In the genomic region with DNA sequence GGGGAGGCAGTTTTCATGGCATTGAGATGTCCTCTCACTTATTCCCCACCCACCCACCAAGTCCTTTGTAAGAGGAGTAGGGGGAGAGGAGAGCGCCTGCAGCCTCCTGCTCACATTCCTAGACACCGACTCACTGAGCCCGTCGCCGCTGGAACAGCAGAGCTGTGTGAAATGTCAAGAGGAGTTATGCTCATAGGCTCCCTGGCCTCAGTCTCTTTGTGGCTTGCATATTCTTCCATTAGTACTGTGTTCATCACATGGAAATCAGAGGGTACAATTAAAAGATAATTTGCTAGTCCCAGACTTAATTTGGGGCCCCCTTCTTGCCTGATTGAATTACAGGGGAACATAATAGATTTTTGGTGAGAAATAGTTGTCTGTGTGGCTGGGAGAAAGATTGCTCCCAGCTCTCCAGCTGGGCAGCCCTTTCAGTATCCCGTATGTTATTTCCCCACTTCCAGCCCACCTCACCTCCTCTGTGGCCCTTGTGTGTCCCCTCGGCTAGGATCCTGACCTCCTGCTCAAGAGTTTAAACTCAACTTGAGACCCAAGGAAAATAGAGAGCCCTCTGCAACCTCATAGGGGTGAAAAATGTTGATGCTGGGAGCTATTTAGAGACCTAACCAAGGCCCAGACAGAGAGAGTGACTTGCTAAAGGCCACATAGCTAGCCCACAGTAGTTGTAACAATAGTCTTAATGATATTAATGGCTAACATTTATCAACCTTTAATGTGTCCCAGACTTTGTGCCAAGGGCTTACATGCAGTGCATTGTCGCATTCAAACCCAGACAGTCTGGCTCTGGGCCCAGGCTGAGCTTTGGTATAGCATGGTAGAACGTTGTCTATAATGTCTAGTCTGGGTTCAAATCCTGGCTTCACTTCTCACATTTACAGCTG, we compare ENCODE assay signal across 10 cellular contexts. TPM values are rescaled to one million over a fixed set of nuclear protein-coding genes. Genes with fewer than 3 reads are reported as not detected.
DNase-seq lines count a peak whose midpoint lies in the region; ATAC-seq, FAIRE-seq and TF ChIP-seq lines count a peak whose summit lies in the region.
"Had no signal": no experiment of that assay in that cellular context is flagged by ENCODE, and none has a peak within 500 bp of the region (broad histone marks: within the 10 kb centered on the region; RNA-seq: fewer than 3 reads in every experiment).

No MANE protein-coding gene starts in this region.

- peak; percentile 91 for DNase-seq in EH (ENCODE audit: low read depth)
- DNase-seq in RCC 7860 (ENCODE audit: low spot score) = peak; percentile 84
- DNase-seq in esophagus squamous epithelium (lab: John Stamatoyannopoulos, UW) = no peak
- DNase-seq in progenitor cell of endocrine pancreas (ENCODE audit: low spot score, unreplicated experiment) = no peak
- DNase-seq in NAMALWA (ENCODE audit: low spot score) = no peak
- no peak for DNase-seq in NCI-H2227 treated with DMSO at 0.1 percent for 48 hours (lab: John Stamatoyannopoulos, UW)
- DNase-seq in sciatic nerve (ENCODE audit: low spot score) = no peak
- DNase-seq: amygdala, ovary had no signal

- H3K27me3 Mint-ChIP-seq in progenitor cell of endocrine pancreas = no peaks in the 10 kb centered on the region

- no peak for TF ChIP-seq POLR2A in esophagus squamous epithelium (IDR thresholded peaks at IDR 0.05)

- peak overlapping the region; percentile 47 to 78 (median 72) for H3K27ac ChIP-seq in esophagus squamous epithelium
- H3K27ac ChIP-seq: ovary had no signal

- H3K9me3 Mint-ChIP-seq in progenitor cell of endocrine pancreas (ENCODE audit: low read depth) = no peaks in the 10 kb centered on the region

- H3K27me3 ChIP-seq in esophagus squamous epithelium = no peaks in the 10 kb centered on the region
- H3K27me3 ChIP-seq: ovary had no signal

- H3K36me3 Mint-ChIP-seq in progenitor cell of endocrine pancreas (ENCODE audit: insufficient read depth) = peaks cover 2% of the 10 kb centered on the region

- H3K27ac Mint-ChIP-seq in progenitor cell of endocrine pancreas = peak overlapping the region; percentile 84

- 64 to 73% methylated on average over 9 of the region's 9 CpGs for WGBS in esophagus squamous epithelium, 2 donors

- peak; percentile 74 for FAIRE-seq in RCC 7860 (lab: Jason Lieb, UNC)

- H3K36me3 ChIP-seq in esophagus squamous epithelium = peaks cover 0 to 6% (median 0%) of the 10 kb centered on the region in 3 donors
- H3K36me3 ChIP-seq: ovary had no signal

- TF ChIP-seq CTCF in esophagus squamous epithelium (IDR thresholded peaks at IDR 0.05) (no peak), progenitor cell of endocrine pancreas (IDR thresholded peaks at IDR 0.05; ENCODE audit: unreplicated experiment) (no peak)

- no peak overlapping the region for H3K4me3 Mint-ChIP-seq in progenitor cell of endocrine pancreas (ENCODE audit: low read depth)

- intact Hi-C loops in esophagus squamous epithelium (cut with DNase I) (no loop called here), sciatic nerve (cut with DNase I) (no loop called here)

- H3K4me1 ChIP-seq in esophagus squamous epithelium = peaks cover 12 to 45% (median 18%) of the 10 kb centered on the region in 3 donors

- H3K4me3 ChIP-seq in esophagus squamous epithelium = no peak overlapping the region
- H3K4me3 ChIP-seq: ovary had no signal

- no peaks in the 10 kb centered on the region for H3K9me3 ChIP-seq in esophagus squamous epithelium
- H3K9me3 ChIP-seq: ovary had no signal

- ATAC-seq in sciatic nerve = no peak
- no peak for ATAC-seq in GM19467 (IDR thresholded peaks at IDR 0.05; ENCODE audit: unreplicated experiment)

- peaks cover 18% of the 10 kb centered on the region for H3K4me1 Mint-ChIP-seq in progenitor cell of endocrine pancreas (ENCODE audit: low read depth)

RNA-seq across cellular contexts. Expression of a gene that starts 32.2 kb away (rescaled TPM):
- total RNA-seq in esophagus squamous epithelium = 100 to 1,000 TPM in 2 of 4 donors, 10 to 100 TPM in 2; 61.8 to 134 (median 109) TPM
- 41.9 and 44.7 TPM in 2 replicates for total RNA-seq in progenitor cell of endocrine pancreas
- 64.2 TPM for total RNA-seq in sciatic nerve

RNA-seq across cellular contexts. Expression of a gene that starts 48.0 kb away (rescaled TPM):
- 10 to 100 TPM in 3 of 4 donors, 1 to 10 TPM in 1; 7.0 to 53.0 (median 19.2) TPM for total RNA-seq in esophagus squamous epithelium
- total RNA-seq in progenitor cell of endocrine pancreas = 6.2 and 7.6 TPM in 2 replicates
- total RNA-seq in sciatic nerve = 58.5 TPM

Comparison
In these comparisons a context has a peak if more than half of its experiments do, and no peak if none do; other contexts are left out.
1. DNase-seq: peak in EH (single experiment) and RCC 7860 (single experiment); none in esophagus squamous epithelium (single experiment), progenitor cell of endocrine pancreas (single experiment), NAMALWA (single experiment), NCI-H2227 treated with DMSO at 0.1 percent for 48 hours (single experiment) and sciatic nerve (single experiment).